Comparison of ENCODE assay signal across 7 cellular contexts in the genomic region with DNA sequence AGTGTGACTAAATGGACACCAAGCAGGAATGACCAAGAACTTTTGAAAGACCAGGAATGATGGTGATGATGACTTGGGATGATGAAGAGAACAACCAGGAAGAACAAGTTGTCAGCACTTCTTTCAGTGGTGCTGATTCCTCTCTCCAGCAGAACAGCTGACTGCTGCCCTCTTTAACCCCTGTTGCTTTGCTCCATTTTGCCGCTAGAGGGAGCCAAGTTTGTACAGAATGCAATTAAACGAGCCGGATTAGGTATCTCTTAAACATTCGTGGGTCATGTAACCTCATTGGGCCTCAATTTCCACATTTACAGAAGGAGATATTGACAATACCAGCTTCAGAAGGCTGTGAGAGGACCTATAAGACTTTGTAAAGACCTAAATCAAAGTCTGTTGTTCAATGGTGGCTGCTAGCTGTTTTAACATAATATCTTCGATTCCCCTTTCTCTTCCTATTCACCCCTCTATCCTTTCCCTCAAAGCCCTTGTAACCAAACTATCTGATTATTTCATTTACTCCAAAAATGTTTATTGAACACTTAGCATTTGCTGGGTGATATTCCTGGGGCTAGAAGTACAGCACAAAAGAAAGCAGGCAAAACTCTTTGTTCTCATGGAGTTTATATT. TPM values are rescaled to one million over a fixed set of nuclear protein-coding genes. Genes with fewer than 3 reads are reported as not detected.
A peak's percentile ranks its signal among the peaks of the same experiment; 100 is the strongest.
DNase-seq lines count a peak whose midpoint lies in the region; ATAC-seq and TF ChIP-seq lines count a peak whose summit lies in the region.

No MANE protein-coding gene starts in this region.

- H3K4me3 Mint-ChIP-seq in T-helper 17 cell: no peak overlapping the region

- TF ChIP-seq CTCF in GM12872 (IDR thresholded peaks at IDR 0.05; ENCODE audit: insufficient read depth, low read depth, low read length) (peak; percentile 93), astrocyte of the spinal cord (IDR thresholded peaks at IDR 0.05; ENCODE audit: low read depth, low read length) (peak; percentile 68)

- no peak overlapping the region for H3K27ac Mint-ChIP-seq in T-helper 17 cell

- no peaks in the 10 kb centered on the region for H3K36me3 Mint-ChIP-seq in T-helper 17 cell (ENCODE audit: low read depth)

- no peaks in the 10 kb centered on the region for H3K9me3 ChIP-seq in T-helper 17 cell (ENCODE audit: control insufficient read depth, low read length, poor library complexity, severe bottlenecking)

- H3K4me3 ChIP-seq in astrocyte of the spinal cord (ENCODE audit: low read depth, low read length): no peak overlapping the region

- peaks cover 18% of the 10 kb centered on the region for H3K27me3 Mint-ChIP-seq in T-helper 17 cell

- peaks cover 4% of the 10 kb centered on the region for H3K4me1 Mint-ChIP-seq in T-helper 17 cell

- DNase-seq in HCEC 1CT (peak; percentile 14), MV-4-11 (lab: John Stamatoyannopoulos, UW) (peak; percentile 37), T-helper 17 cell (peak; percentile 19 to 64 (median 35)), astrocyte of the spinal cord (ENCODE audit: low read depth, low spot score) (peak; percentile 7), iPS-NIHi11 (ENCODE audit: low spot score) (peak; percentile 48)
- peak; percentile 39 to 57 (median 51) for DNase-seq in stimulated activated CD4-positive, alpha-beta T cell treated with anti-CD3 and anti-CD28 coated beads, Interleukin-1b, Interleukin-23, amount 100 ng/mL, for 24 hours (ENCODE audit: low read depth in 4 of 4, low spot score in 1 of 4)

- peak; percentile 76 for ATAC-seq in T-helper 17 cell

- in situ Hi-C loops in astrocyte of the spinal cord (cut with HindIII; ENCODE audit: low sequenced_read_pairs): no loop called here

RNA-seq across cellular contexts. Expression of gene OR4S1, which starts 1.9 kb away (rescaled TPM):
- total RNA-seq in T-helper 17 cell: not detected

RNA-seq across cellular contexts. Expression of gene OR4C3, which starts 16.8 kb away (rescaled TPM):
- not detected for total RNA-seq in T-helper 17 cell

RNA-seq across cellular contexts. Expression of gene OR4X1, which starts 44.2 kb away (rescaled TPM):
- not detected for total RNA-seq in T-helper 17 cell

RNA-seq across cellular contexts. Expression of gene OR4C5, which starts 58.4 kb away (rescaled TPM):
- not detected for total RNA-seq in T-helper 17 cell
